Comparison of ENCODE assay signal across 13 cellular contexts in genomic region chr12:106267535-106267934, GRCh38.
"Had no signal": no experiment of that assay in that cellular context is flagged by ENCODE, and none has a peak within 500 bp of the region (broad histone marks: within the 10 kb centered on the region; RNA-seq: fewer than 3 reads in every experiment).

No MANE protein-coding gene starts in this region.

- ATAC-seq: activated CD4-positive, CD25-positive, alpha-beta regulatory T cell treated with anti-CD3 and anti-CD28 coated beads, Interleukin-2, amount 50 U/mL, for 24 hours; gastroesophageal sphincter had no signal

- H3K27me3 ChIP-seq: cardiac muscle cell, colonic mucosa, gastroesophageal sphincter, ovary, stomach had no signal

- H3K4me1 ChIP-seq: colonic mucosa, gastroesophageal sphincter had no signal

- H3K4me3 ChIP-seq: cardiac muscle cell, colonic mucosa, gastroesophageal sphincter, ovary, skin epidermis, stomach, thoracic aorta had no signal

- H3K27me3 Mint-ChIP-seq: activated CD4-positive, alpha-beta memory T cell treated with anti-CD3 and anti-CD28 coated beads for 36 hours had no signal

- H3K4me1 Mint-ChIP-seq: neural crest cell had no signal

- H3K4me3 Mint-ChIP-seq: activated CD4-positive, alpha-beta memory T cell treated with anti-CD3 and anti-CD28 coated beads for 36 hours; activated T-helper 1 cell treated with anti-CD3 and anti-CD28 coated beads, Interleukin-12 subunit alpha, Interleukin-12 subunit beta, Interleukin-2, Interleukin-4 antibody, amounts not matched to agents 30 ng/mL and 10 ng/mL and 1 ng/mL, durations not matched to agents 14 hours and 24 hours and 36 hours; neural crest cell had no signal

- DNase-seq: activated CD4-positive, alpha-beta memory T cell treated with anti-CD3 and anti-CD28 coated beads for 36 hours; activated naive CD4-positive, alpha-beta T cell; colonic mucosa; effector CD4-positive, alpha-beta T cell; ovary; stomach had no signal

- H3K36me3 ChIP-seq: cardiac muscle cell, colonic mucosa, gastroesophageal sphincter, ovary, stomach, thoracic aorta had no signal

- H3K9me3 Mint-ChIP-seq: activated CD4-positive, alpha-beta memory T cell treated with anti-CD3 and anti-CD28 coated beads for 36 hours; activated T-helper 1 cell treated with anti-CD3 and anti-CD28 coated beads, Interleukin-12 subunit alpha, Interleukin-12 subunit beta, Interleukin-2, Interleukin-4 antibody, amounts not matched to agents 30 ng/mL and 10 ng/mL and 1 ng/mL, durations not matched to agents 14 hours and 24 hours and 36 hours had no signal

- H3K27ac Mint-ChIP-seq: activated CD4-positive, alpha-beta memory T cell treated with anti-CD3 and anti-CD28 coated beads for 36 hours; activated T-helper 1 cell treated with anti-CD3 and anti-CD28 coated beads, Interleukin-12 subunit alpha, Interleukin-12 subunit beta, Interleukin-2, Interleukin-4 antibody, amounts not matched to agents 30 ng/mL and 10 ng/mL and 1 ng/mL, durations not matched to agents 14 hours and 24 hours and 36 hours had no signal

- H3K27ac ChIP-seq: cardiac muscle cell, colonic mucosa, gastroesophageal sphincter, ovary, skin epidermis, stomach, thoracic aorta had no signal

- H3K9me3 ChIP-seq: colonic mucosa, gastroesophageal sphincter, ovary, stomach, thoracic aorta had no signal

- H3K36me3 Mint-ChIP-seq: activated CD4-positive, alpha-beta memory T cell treated with anti-CD3 and anti-CD28 coated beads for 36 hours had no signal
